ENCODE assay signal across 21 cellular contexts in genomic region chr13:34939771-34940170, GRCh38.
"Had no signal": no experiment of that assay in that cellular context is flagged by ENCODE, and none has a peak within 500 bp of the region (broad histone marks: within the 10 kb centered on the region; RNA-seq: fewer than 3 reads in every experiment).

No MANE protein-coding gene starts in this region.

- H3K36me3 Mint-ChIP-seq: memory B cell, natural killer cell, neural progenitor cell had no signal

- H3K27ac Mint-ChIP-seq: dendritic cell treated with granulocyte-macrophage colony-stimulating factor and Interleukin-4, amounts not matched to agents 40 ng/mL and 50 ng/mL, for 4 days; memory B cell; natural killer cell; neural progenitor cell; stimulated activated effector memory CD8-positive, alpha-beta T cell treated with anti-CD3 and anti-CD28 coated beads, Interleukin-12 subunit alpha, Interleukin-12 subunit beta, amount 100 ng/mL, for 72 hours had no signal

- H3K27ac ChIP-seq: colonic mucosa, esophagus squamous epithelium, neural progenitor cell, prostate gland, sigmoid colon, stomach, thyroid gland had no signal

- H3K4me3 Mint-ChIP-seq: dendritic cell treated with granulocyte-macrophage colony-stimulating factor and Interleukin-4, amounts not matched to agents 40 ng/mL and 50 ng/mL, for 4 days; memory B cell; natural killer cell; stimulated activated effector memory CD8-positive, alpha-beta T cell treated with anti-CD3 and anti-CD28 coated beads, Interleukin-12 subunit alpha, Interleukin-12 subunit beta, amount 100 ng/mL, for 72 hours had no signal

- ATAC-seq: left ventricle myocardium superior; natural killer cell; right cardiac atrium; stimulated activated effector memory CD8-positive, alpha-beta T cell treated with anti-CD3 and anti-CD28 coated beads, Interleukin-12 subunit alpha, Interleukin-12 subunit beta, amount 100 ng/mL, for 72 hours had no signal

- H3K4me3 ChIP-seq: colonic mucosa, esophagus squamous epithelium, lung, neural progenitor cell, prostate gland, sigmoid colon, stomach, thyroid gland had no signal

- H3K36me3 ChIP-seq: colonic mucosa, esophagus squamous epithelium, neural progenitor cell, prostate gland, sigmoid colon, stomach, thyroid gland had no signal

- H3K9me3 ChIP-seq: colonic mucosa, esophagus squamous epithelium, prostate gland, sigmoid colon, stomach, thyroid gland had no signal

- H3K27me3 ChIP-seq: colonic mucosa, neural progenitor cell, sigmoid colon, thyroid gland had no signal

- H3K9ac ChIP-seq: neural progenitor cell had no signal

- DNase-seq: colonic mucosa; effector CD8-positive, alpha-beta T cell; erythroblast; esophagus squamous epithelium; foreskin melanocyte; left ventricle myocardium superior; natural killer cell; right cardiac atrium; sigmoid colon; stimulated activated CD4-positive, alpha-beta T cell treated with anti-CD3 and anti-CD28 coated beads, Interleukin-2, amount 100 ng/mL, for 24 hours; stimulated activated CD4-positive, alpha-beta T cell treated with anti-CD3 and anti-CD28 coated beads, Interleukin-4, amount 100 ng/mL, for 24 hours; stimulated activated naive CD4-positive, alpha-beta T cell treated with Interleukin-2 at 50 U/mL for 16 hours; stomach; thyroid gland; trophoblast cell had no signal

- H3K4me1 ChIP-seq: colonic mucosa had no signal

- H3K9me3 Mint-ChIP-seq: dendritic cell treated with granulocyte-macrophage colony-stimulating factor and Interleukin-4, amounts not matched to agents 40 ng/mL and 50 ng/mL, for 4 days; memory B cell; neural progenitor cell; stimulated activated effector memory CD8-positive, alpha-beta T cell treated with anti-CD3 and anti-CD28 coated beads, Interleukin-12 subunit alpha, Interleukin-12 subunit beta, amount 100 ng/mL, for 72 hours had no signal
